ENCODE assay signal across 22 cellular contexts in genomic region chr7:120862987-120863386, GRCh38. TPM values are rescaled to one million over a fixed set of nuclear protein-coding genes. Genes with fewer than 3 reads are reported as not detected.
DNase-seq lines count a peak whose midpoint lies in the region; ATAC-seq and TF ChIP-seq lines count a peak whose summit lies in the region.
"Had no signal": no experiment of that assay in that cellular context is flagged by ENCODE, and none has a peak within 500 bp of the region (broad histone marks: within the 10 kb centered on the region; RNA-seq: fewer than 3 reads in every experiment).

No MANE protein-coding gene starts in this region.

- peaks cover 14% of the 10 kb centered on the region for H3K4me1 ChIP-seq in neural progenitor cell

- H3K36me3 ChIP-seq in neural progenitor cell, result no peaks in the 10 kb centered on the region
- H3K36me3 ChIP-seq: SJSA1 had no signal

- DNase-seq in DMS 273 (lab: John Stamatoyannopoulos, UW; ENCODE audit: unreplicated experiment) (peak; percentile 41), DMS 273 treated with DMSO at 0.1 percent for 48 hours (lab: John Stamatoyannopoulos, UW) (no peak), HT1080 (ENCODE audit: low read depth) (peak; percentile 31), choroid plexus epithelial cell (ENCODE audit: low read depth) (peak; percentile 16), neural progenitor cell (ENCODE audit: low spot score) (no peak), SHP77 treated with DMSO at 0.1 percent for 48 hours (lab: John Stamatoyannopoulos, UW) (no peak)
- DNase-seq: Calu3; CD4-positive, alpha-beta memory T cell; DND-41; GF-D8; IMR-90; Karpas-422; NCI-H1105; NCI-H1694; NCI-H446 treated with DMSO at 0.1 percent for 48 hours; NCI-H748 treated with DMSO at 0.1 percent for 48 hours; PC-3 had no signal

- H3K9me3 Mint-ChIP-seq in neural progenitor cell, result no peaks in the 10 kb centered on the region

- ATAC-seq in HG02840 (IDR thresholded peaks at IDR 0.05; ENCODE audit: low FRiP score, unreplicated experiment) (no peak), HG03378 (IDR thresholded peaks at IDR 0.05; ENCODE audit: unreplicated experiment) (no peak)
- ATAC-seq: PC-3 had no signal

- no peaks in the 10 kb centered on the region for H3K9me3 ChIP-seq in neural progenitor cell (ENCODE audit: low read depth)
- H3K9me3 ChIP-seq: SJSA1 had no signal

- H3K36me3 Mint-ChIP-seq in neural progenitor cell, result no peaks in the 10 kb centered on the region
- H3K36me3 Mint-ChIP-seq: CD4-positive, alpha-beta memory T cell had no signal

- no peaks in the 10 kb centered on the region for H3K27me3 Mint-ChIP-seq in neural progenitor cell (ENCODE audit: insufficient read depth, low read depth)

- H2AFZ ChIP-seq in neural progenitor cell (replicated peaks), result peak overlapping the region; percentile 60

- H3K4me3 ChIP-seq in choroid plexus epithelial cell (ENCODE audit: low read depth, low read length) (no peak overlapping the region), neural progenitor cell (no peak overlapping the region)
- H3K4me3 ChIP-seq: SJSA1 had no signal

- H4K20me1 ChIP-seq in neural progenitor cell (ENCODE audit: low read depth), result no peaks in the 10 kb centered on the region

- no peak overlapping the region for H3K27ac Mint-ChIP-seq in neural progenitor cell
- H3K27ac Mint-ChIP-seq: CD4-positive, alpha-beta memory T cell had no signal

- H3F3A ChIP-seq in neural progenitor cell (ENCODE audit: low read depth), result peaks cover 10% of the 10 kb centered on the region

- H3K79me2 ChIP-seq in neural progenitor cell (ENCODE audit: low read depth), result no peaks in the 10 kb centered on the region

- TF ChIP-seq CTCF in choroid plexus epithelial cell (conservative IDR thresholded peaks at IDR 0.05; ENCODE audit: low read depth, low read length) (no peak), neural progenitor cell (IDR thresholded peaks at IDR 0.05) (no peak)

- no peaks in the 10 kb centered on the region for H3K27me3 ChIP-seq in neural progenitor cell

- no peak overlapping the region for H3K4me3 Mint-ChIP-seq in neural progenitor cell
- H3K4me3 Mint-ChIP-seq: CD4-positive, alpha-beta memory T cell had no signal

- no peak overlapping the region for H3K9ac ChIP-seq in neural progenitor cell

- H3K4me1 Mint-ChIP-seq in neural progenitor cell, result peaks cover 28% of the 10 kb centered on the region

- H3K27ac ChIP-seq in neural progenitor cell, result no peak overlapping the region
- H3K27ac ChIP-seq: 22Rv1, SJSA1 had no signal

- H3K4me2 ChIP-seq in neural progenitor cell, result no peak overlapping the region

RNA-seq across cellular contexts. Expression of gene TSPAN12, which starts 5.0 kb away (rescaled TPM):
- 5.9 and 7.4 TPM in 2 replicates for total RNA-seq in HT1080 (2014; rRNA removed; shearing (Covaris generic))
- polyA plus RNA-seq in HT1080 (2015; cell fraction: cytosol; rRNA removed), result 4.6 and 5.2 TPM in 2 replicates
- 1.8 and 2.0 TPM in 2 replicates for polyA plus RNA-seq in HT1080 (2015; cell fraction: nucleus; rRNA removed)
- total RNA-seq in neural progenitor cell (ENCODE audit: low replicate concordance), result 17.3 and 26.7 TPM in 2 replicates
- total RNA-seq: CD4-positive, alpha-beta memory T cell had no signal
- polyA plus RNA-seq: BJ; CD4-positive, alpha-beta memory T cell had no signal

Comparison
In these comparisons a context has a peak if more than half of its experiments do, and no peak if none do; other contexts are left out.
1. DNase-seq: peak in DMS 273 (single experiment), HT1080 (single experiment) and choroid plexus epithelial cell (single experiment); none in DMS 273 treated with DMSO at 0.1 percent for 48 hours (single experiment), neural progenitor cell (single experiment) and SHP77 treated with DMSO at 0.1 percent for 48 hours (single experiment).